ENCODE assay signal across 8 cellular contexts in the genomic region with DNA sequence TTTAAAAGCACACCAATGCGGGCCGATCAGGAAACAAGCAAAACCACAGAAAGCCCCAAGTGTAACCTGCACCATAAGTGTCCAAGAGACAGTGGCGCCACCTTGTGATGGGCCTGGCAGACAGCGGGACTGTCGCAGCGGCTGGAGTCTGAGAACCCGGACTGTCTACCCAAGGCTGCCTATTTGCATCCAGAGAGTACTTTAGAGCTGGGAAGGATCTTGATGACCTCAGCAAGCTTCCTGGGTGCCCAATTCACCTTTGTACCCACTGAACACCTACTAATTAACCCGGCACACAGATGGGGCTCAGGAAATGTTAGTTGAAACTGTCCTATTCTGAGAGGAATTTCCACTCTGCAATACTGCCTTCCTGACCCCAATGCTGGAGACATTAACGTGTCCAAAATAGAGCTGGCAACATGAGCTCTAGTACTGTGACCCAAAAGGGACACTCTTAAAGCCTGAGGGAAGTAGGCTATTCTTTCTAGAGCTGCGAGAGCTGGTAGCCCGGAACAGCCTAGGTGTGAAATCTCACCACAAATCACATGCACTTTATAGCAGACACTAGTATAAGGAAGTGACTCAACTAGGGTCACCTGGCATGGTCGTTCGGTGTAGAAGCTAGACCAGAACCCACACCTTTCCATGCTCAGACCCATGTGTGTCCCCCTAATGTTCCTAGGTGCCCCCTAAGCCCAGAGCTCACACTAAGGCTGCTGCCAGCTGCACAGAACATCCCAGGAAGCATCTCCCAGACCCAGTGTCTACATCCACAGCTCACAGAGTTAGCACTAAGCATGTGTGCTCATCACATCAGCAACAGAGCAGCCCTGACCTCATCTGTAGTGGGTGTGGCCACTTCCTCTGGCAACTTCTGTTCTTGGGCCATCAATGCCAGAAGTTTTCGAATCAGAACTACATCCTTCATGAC. TPM values are rescaled to one million over a fixed set of nuclear protein-coding genes. Genes with fewer than 3 reads are reported as not detected.
A peak's percentile ranks its signal among the peaks of the same experiment; 100 is the strongest.
DNase-seq lines count a peak whose midpoint lies in the region; ATAC-seq, FAIRE-seq and TF ChIP-seq lines count a peak whose summit lies in the region.

No MANE protein-coding gene starts in this region.

- WGBS in HepG2 (ENCODE audit: low lambda C conversion rate) = 71% methylated on average over 14 of the region's 14 CpGs

- H3K36me3 ChIP-seq in HepG2 (replicated peaks in 1 of 2; ENCODE audit: control insufficient read depth in 1 of 2, insufficient read depth in 2 of 2, low read length in 2 of 2) = peaks cover 38 to 70% of the 10 kb centered on the region in 2 experiments

- no peak overlapping the region for H3K9ac ChIP-seq in HepG2 (ENCODE audit: insufficient read depth, low read depth, low read length)

- peaks cover 17% of the 10 kb centered on the region for H3K4me1 Mint-ChIP-seq in activated CD4-positive, alpha-beta T cell treated with anti-CD3 and anti-CD28 coated beads for 36 hours

- H2AFZ ChIP-seq in HepG2 (ENCODE audit: low read length) = no peak overlapping the region

- peak; percentile 62 for FAIRE-seq in HepG2 (lab: Jason Lieb, UNC)

- POLR2A ChIA-PET in activated CD4-positive, alpha-beta T cell treated with anti-CD3 and anti-CD28 coated beads for 36 hours (lab: Charles Lee) = interaction anchor here (0.5 to 1.0 kb wide), 3 partner anchors 192 to 253 kb away, joined by 3 to 5 read pairs (median 5); no protein-coding TSS in a partner anchor
- POLR2A ChIA-PET in HepG2 (lab: Yijun Ruan, JAX) = no interaction called here

- no peak overlapping the region for H3K4me3 Mint-ChIP-seq in activated CD4-positive, alpha-beta T cell treated with anti-CD3 and anti-CD28 coated beads for 36 hours

- H3K27me3 ChIP-seq in HepG2 (ENCODE audit: control insufficient read depth in 1 of 2, insufficient read depth in 2 of 2, low read length in 2 of 2) = no peaks in the 10 kb centered on the region

- intact Hi-C loops in activated CD4-positive, alpha-beta T cell treated with anti-CD3 and anti-CD28 coated beads for 36 hours (cut with DNase I, micrococcal nuclease) = loop anchor here (1.0 to 10.0 kb wide), 4 partner anchors 191 to 355 kb away; a partner anchor contains a TSS
- intact Hi-C loops in HepG2 (cut with micrococcal nuclease; ENCODE audit: unreplicated experiment) = loop anchor here (1.0 kb wide), 2 partner anchors 191 to 253 kb away; no protein-coding TSS in a partner anchor

- no peaks in the 10 kb centered on the region for H3K9me3 ChIP-seq in HepG2 (ENCODE audit: low read length)

- H4K20me1 ChIP-seq in HepG2 (ENCODE audit: insufficient read depth, low read length) = peaks cover 2% of the 10 kb centered on the region; the same call in 1 of the 2 replicates

- DNase-seq in AG09319 (ENCODE audit: extremely low read depth, low read depth) = no peak
- peak; percentile 10 for DNase-seq in NCI-H2196 treated with DMSO at 0.1 percent for 48 hours (lab: John Stamatoyannopoulos, UW; ENCODE audit: unreplicated experiment)
- peak; percentile 91 for DNase-seq in activated CD4-positive, alpha-beta T cell treated with anti-CD3 and anti-CD28 coated beads for 36 hours
- DNase-seq in cerebellum (ENCODE audit: low spot score) = peak; percentile 27
- peak; percentile 44 for DNase-seq in HepG2 (ENCODE audit: low spot score)
- DNase-seq in stimulated activated CD4-positive, alpha-beta T cell treated with anti-CD3 and anti-CD28 coated beads, TNF-alpha, amount 100 ng/mL, for 24 hours (ENCODE audit: low read depth in 3 of 3) = peak; percentile 31 to 71 (median 46)

- no peak for TF ChIP-seq POLR2A in HepG2 (IDR thresholded peaks at IDR 0.05; ENCODE audit: insufficient read depth in 1 of 2, low read depth in 2 of 2, low read length in 2 of 2)

- peaks cover 49% of the 10 kb centered on the region for H3K36me3 Mint-ChIP-seq in activated CD4-positive, alpha-beta T cell treated with anti-CD3 and anti-CD28 coated beads for 36 hours (ENCODE audit: low read depth)

- in situ Hi-C loops in HepG2 (cut with HindIII; ENCODE audit: extremely low pct_ligation_motif_present, low pct_unique_long_range_greater_than_20kb) = loop anchor here (5.0 to 10.0 kb wide), 2 partner anchors 253 to 345 kb away; no protein-coding TSS in a partner anchor

- no peak overlapping the region for H3K4me3 ChIP-seq in HepG2 (replicated peaks in 1 of 3; ENCODE audit: insufficient read depth in 1 of 3, low read depth in 2 of 3, low read length in 3 of 3)

- ATAC-seq in GM18520 (IDR thresholded peaks at IDR 0.05; ENCODE audit: unreplicated experiment) (peak; percentile 81), HG03045 (IDR thresholded peaks at IDR 0.05; ENCODE audit: unreplicated experiment) (peak; percentile 83), HepG2 (peak; percentile 96)
- peak; percentile 88 for ATAC-seq in activated CD4-positive, alpha-beta T cell treated with anti-CD3 and anti-CD28 coated beads for 36 hours

- peak overlapping the region; percentile 35 for H3K27ac Mint-ChIP-seq in activated CD4-positive, alpha-beta T cell treated with anti-CD3 and anti-CD28 coated beads for 36 hours

- TF ChIP-seq CTCF in AG09319 (IDR thresholded peaks at IDR 0.05; ENCODE audit: low read depth, low read length) (peak; percentile 94), HepG2 (CRISPR knock-in tag; IDR thresholded peaks at IDR 0.05) (peak; percentile 94)

- H3K9me3 Mint-ChIP-seq in activated CD4-positive, alpha-beta T cell treated with anti-CD3 and anti-CD28 coated beads for 36 hours (ENCODE audit: low read depth) = no peaks in the 10 kb centered on the region

- no peaks in the 10 kb centered on the region for H3K79me2 ChIP-seq in HepG2 (ENCODE audit: insufficient read depth, low read length)

- CTCF ChIA-PET in activated CD4-positive, alpha-beta T cell treated with anti-CD3 and anti-CD28 coated beads for 36 hours (lab: Charles Lee) = interaction anchor here (0.6 to 3.8 kb wide), 33 partner anchors 9 to 486 kb away, joined by 3 to 73 read pairs (median 4); no protein-coding TSS in a partner anchor
- CTCF ChIA-PET in HepG2 (lab: Yijun Ruan, JAX; ENCODE audit: low intra/inter-chr PET ratio, low total read pairs) = interaction anchor here (1.1 to 2.6 kb wide), 2 partner anchors 252 to 351 kb away, joined by 3 to 33 read pairs; no protein-coding TSS in a partner anchor

- TF ChIP-seq EP300 in HepG2 (IDR thresholded peaks at IDR 0.05; ENCODE audit: low read depth in 2 of 2, low read length in 2 of 2) (no peak), HepG2 (CRISPR knock-in tag; IDR thresholded peaks at IDR 0.05; ENCODE audit: borderline replicate concordance) (no peak)

- peak; percentile 63 for TF ChIP-seq RAD21 in HepG2 (CRISPR knock-in tag; IDR thresholded peaks at IDR 0.05)

- no TSS peak for BruUV-seq in HepG2 (replicated peaks; lab: Mats Ljungman, UMichigan)

- no peak overlapping the region for H3K4me2 ChIP-seq in HepG2 (ENCODE audit: low read depth, low read length)

- H3K4me1 ChIP-seq in HepG2 (ENCODE audit: insufficient read depth, low read length) = peaks cover 7% of the 10 kb centered on the region

- peak overlapping the region; percentile 6 for H3K27ac ChIP-seq in HepG2 (ENCODE audit: extremely low read length, insufficient read depth, low read length)

- no peaks in the 10 kb centered on the region for H3K27me3 Mint-ChIP-seq in activated CD4-positive, alpha-beta T cell treated with anti-CD3 and anti-CD28 coated beads for 36 hours

RNA-seq across cellular contexts. Expression of a gene that starts 25.4 kb away (rescaled TPM):
- 10 to 100 TPM; 38.1 to 45.5 TPM for total RNA-seq in activated CD4-positive, alpha-beta T cell treated with anti-CD3 and anti-CD28 coated beads for 36 hours
- total RNA-seq in cerebellum = 16.6 TPM
- total RNA-seq in HepG2 (2016; rRNA removed; fragmentation: Illumina TruSeq; extraction: Trizol) = 39.9 and 61.1 TPM in 2 replicates
- 4.1 and 4.4 TPM in 2 replicates for total RNA-seq in HepG2 (2016; cell fraction: cytosol; rRNA removed; fragmentation: Illumina TruSeq; extraction: Trizol; ENCODE audit: low read depth)
- total RNA-seq in HepG2 (2016; cell fraction: insoluble cytoplasmic fraction; rRNA removed; fragmentation: Illumina TruSeq; extraction: Trizol) = 41.0 and 46.9 TPM in 2 replicates
- 11.5 and 14.0 TPM in 2 replicates for total RNA-seq in HepG2 (2016; cell fraction: membrane; rRNA removed; fragmentation: Illumina TruSeq; extraction: Trizol)
- total RNA-seq in HepG2 (2016; cell fraction: nucleus; rRNA removed; fragmentation: Illumina TruSeq; extraction: Trizol) = 44.7 and 47.5 TPM in 2 replicates
- polyA plus RNA-seq in HepG2 (2011; rRNA removed) = 6.5 and 7.2 TPM in 2 replicates
- polyA plus RNA-seq in HepG2 (2011; cell fraction: cytosol; rRNA removed) = 4.2 and 4.6 TPM in 2 replicates
- 13.7 and 16.1 TPM in 2 replicates for polyA plus RNA-seq in HepG2 (2011; cell fraction: nucleus; rRNA removed)
- polyA plus RNA-seq in HepG2 (2012) = 13.5 and 22.6 TPM in 2 replicates
- polyA plus RNA-seq in HepG2 (2016; cell fraction: cytosol; fragmentation: Illumina TruSeq; extraction: Trizol; ENCODE audit: low read depth) = 1.0 TPM in 2 replicates
- 14.6 and 20.3 TPM in 2 replicates for polyA plus RNA-seq in HepG2 (2016; cell fraction: insoluble cytoplasmic fraction; fragmentation: Illumina TruSeq; extraction: Trizol; ENCODE audit: low read depth)
- polyA plus RNA-seq in HepG2 (2016; cell fraction: membrane; fragmentation: Illumina TruSeq; extraction: Trizol; ENCODE audit: low read depth) = 2.5 and 3.0 TPM in 2 replicates
- 26.2 and 30.4 TPM in 2 replicates for polyA plus RNA-seq in HepG2 (2016; cell fraction: nucleus; fragmentation: Illumina TruSeq; extraction: Trizol; ENCODE audit: insufficient read depth, low read depth)
- 21.9 and 31.1 TPM in 2 replicates for polyA minus RNA-seq in HepG2 (2011; rRNA and poly(A)+ RNA removed; ENCODE audit: low replicate concordance)
- 18.7 and 22.5 TPM in 2 replicates for polyA minus RNA-seq in HepG2 (2011; cell fraction: cytosol; rRNA and poly(A)+ RNA removed)
- polyA minus RNA-seq in HepG2 (2011; cell fraction: nucleus; rRNA and poly(A)+ RNA removed) = 50.6 and 72.4 TPM in 2 replicates

RNA-seq across cellular contexts. Expression of a gene that starts 25.8 kb away (rescaled TPM):
- 100 to 1,000 TPM; 200 to 245 TPM for total RNA-seq in activated CD4-positive, alpha-beta T cell treated with anti-CD3 and anti-CD28 coated beads for 36 hours
- total RNA-seq in cerebellum (124 TPM), HepG2 (2016; rRNA removed; fragmentation: Illumina TruSeq; extraction: Trizol) (309 and 342 TPM in 2 replicates)
- 71.6 and 79.2 TPM in 2 replicates for total RNA-seq in HepG2 (2016; cell fraction: cytosol; rRNA removed; fragmentation: Illumina TruSeq; extraction: Trizol; ENCODE audit: low read depth)
- 310 TPM in 2 replicates for total RNA-seq in HepG2 (2016; cell fraction: insoluble cytoplasmic fraction; rRNA removed; fragmentation: Illumina TruSeq; extraction: Trizol)
- total RNA-seq in HepG2 (2016; cell fraction: membrane; rRNA removed; fragmentation: Illumina TruSeq; extraction: Trizol) = 58.3 and 77.0 TPM in 2 replicates
- 445 and 480 TPM in 2 replicates for total RNA-seq in HepG2 (2016; cell fraction: nucleus; rRNA removed; fragmentation: Illumina TruSeq; extraction: Trizol)
- 98.5 and 124 TPM in 2 replicates for polyA plus RNA-seq in HepG2 (2011; rRNA removed)
- 24.5 and 34.9 TPM in 2 replicates for polyA plus RNA-seq in HepG2 (2011; cell fraction: cytosol; rRNA removed)
- polyA plus RNA-seq in HepG2 (2011; cell fraction: nucleus; rRNA removed) = 236 and 278 TPM in 2 replicates
- polyA plus RNA-seq in HepG2 (2012) = 66.3 and 99.3 TPM in 2 replicates
- polyA plus RNA-seq in HepG2 (2016; cell fraction: cytosol; fragmentation: Illumina TruSeq; extraction: Trizol; ENCODE audit: low read depth) = 8.5 and 10.5 TPM in 2 replicates
- polyA plus RNA-seq in HepG2 (2016; cell fraction: insoluble cytoplasmic fraction; fragmentation: Illumina TruSeq; extraction: Trizol; ENCODE audit: low read depth) = 166 and 170 TPM in 2 replicates
- polyA plus RNA-seq in HepG2 (2016; cell fraction: membrane; fragmentation: Illumina TruSeq; extraction: Trizol; ENCODE audit: low read depth) = 10.8 and 14.6 TPM in 2 replicates
- polyA plus RNA-seq in HepG2 (2016; cell fraction: nucleus; fragmentation: Illumina TruSeq; extraction: Trizol; ENCODE audit: insufficient read depth, low read depth) = 350 and 370 TPM in 2 replicates
- polyA minus RNA-seq in HepG2 (2011; rRNA and poly(A)+ RNA removed; ENCODE audit: low replicate concordance) = 87.7 and 177 TPM in 2 replicates
- polyA minus RNA-seq in HepG2 (2011; cell fraction: cytosol; rRNA and poly(A)+ RNA removed) = 91.6 and 159 TPM in 2 replicates
- 941 and 2,119 TPM in 2 replicates for polyA minus RNA-seq in HepG2 (2011; cell fraction: nucleus; rRNA and poly(A)+ RNA removed)
